ENCODE assay signal across 1 cellular context in the genomic region with DNA sequence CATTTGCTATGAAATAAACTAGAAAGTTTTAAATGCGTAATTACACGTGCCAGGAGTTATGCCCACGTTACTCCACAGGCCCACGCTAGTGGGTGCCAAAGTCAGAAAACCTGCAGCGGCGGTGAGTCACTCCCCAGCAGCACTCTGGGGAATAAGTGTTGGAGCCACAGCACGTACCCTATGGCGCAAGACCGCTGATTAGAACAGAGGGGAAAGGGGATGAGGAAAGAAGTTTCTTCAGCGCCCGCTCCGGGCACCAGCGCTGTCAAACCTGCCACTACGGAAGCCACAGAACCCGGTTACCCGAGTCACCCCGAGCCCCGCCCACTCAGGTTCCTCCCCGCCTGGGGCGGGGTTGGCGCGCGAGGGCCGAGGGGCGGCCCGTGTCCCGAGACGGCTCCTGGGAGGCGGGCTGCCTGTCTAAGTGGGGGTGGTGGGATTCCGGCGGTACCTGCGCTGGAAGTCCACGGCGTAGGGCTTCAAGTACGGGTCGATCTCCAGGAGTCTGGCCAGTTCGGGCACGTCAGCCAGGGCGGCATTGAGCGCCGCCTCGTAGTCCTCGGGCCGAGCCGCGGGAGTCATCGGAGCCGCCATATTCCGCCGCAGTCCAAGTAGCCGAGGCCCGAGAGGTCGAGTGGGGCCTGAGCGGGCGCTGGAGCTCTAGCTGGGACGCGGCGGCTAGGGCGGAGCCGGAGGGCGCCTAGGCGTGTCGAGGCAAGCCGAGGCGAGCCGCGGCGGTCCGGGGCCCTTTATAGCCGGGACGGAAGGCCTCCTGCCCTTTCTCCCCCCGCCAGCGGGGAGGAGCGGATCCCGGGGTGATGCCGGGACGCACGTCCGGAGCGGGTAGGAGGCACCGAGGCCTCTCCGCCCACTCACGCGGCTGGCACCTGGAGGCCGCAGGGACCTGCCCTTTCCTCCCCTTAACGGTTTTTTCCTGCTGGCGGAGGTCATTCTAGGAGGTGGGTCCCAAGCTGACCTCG.
TF ChIP-seq lines count a peak whose summit lies in the region.

TSS of gene GBE1 (minus strand) at position 722 of the 980 bp plus-strand sequence. CDS start at position 594, 128 bp downstream.

TF ChIP-seq in HepG2, 621 proteins besides CTCF, POLR2A, EP300 and RAD21 (continued from another document and continues in another):
- TF ChIP-seq, protein P1, sequence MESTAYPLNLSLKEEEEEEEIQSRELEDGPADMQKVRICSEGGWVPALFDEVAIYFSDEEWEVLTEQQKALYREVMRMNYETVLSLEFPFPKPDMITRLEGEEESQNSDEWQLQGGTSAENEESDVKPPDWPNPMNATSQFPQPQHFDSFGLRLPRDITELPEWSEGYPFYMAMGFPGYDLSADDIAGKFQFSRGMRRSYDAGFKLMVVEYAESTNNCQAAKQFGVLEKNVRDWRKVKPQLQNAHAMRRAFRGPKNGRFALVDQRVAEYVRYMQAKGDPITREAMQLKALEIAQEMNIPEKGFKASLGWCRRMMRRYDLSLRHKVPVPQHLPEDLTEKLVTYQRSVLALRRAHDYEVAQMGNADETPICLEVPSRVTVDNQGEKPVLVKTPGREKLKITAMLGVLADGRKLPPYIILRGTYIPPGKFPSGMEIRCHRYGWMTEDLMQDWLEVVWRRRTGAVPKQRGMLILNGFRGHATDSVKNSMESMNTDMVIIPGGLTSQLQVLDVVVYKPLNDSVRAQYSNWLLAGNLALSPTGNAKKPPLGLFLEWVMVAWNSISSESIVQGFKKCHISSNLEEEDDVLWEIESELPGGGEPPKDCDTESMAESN (CRISPR knock-in tag; conservative IDR thresholded peaks at IDR 0.05), result peak; percentile 82
- TF ChIP-seq ZMYM2 (CRISPR knock-in tag; IDR thresholded peaks at IDR 0.05), result peak; percentile 82
- TF ChIP-seq MED13 (CRISPR knock-in tag; IDR thresholded peaks at IDR 0.05), result peak; percentile 85
- peak; percentile 89 for TF ChIP-seq HIVEP1 (CRISPR knock-in tag; IDR thresholded peaks at IDR 0.05)
- no peak for TF ChIP-seq MAFK (conservative IDR thresholded peaks at IDR 0.05 in 1 of 2, IDR thresholded peaks at IDR 0.05 in 1 of 2; ENCODE audit: low read length in 2 of 2)
- TF ChIP-seq HES4 (CRISPR knock-in tag; IDR thresholded peaks at IDR 0.05; ENCODE audit: borderline replicate concordance), result peak; percentile 58; the same call in 1 of the 2 replicates
- TF ChIP-seq MYPOP (CRISPR knock-in tag; IDR thresholded peaks at IDR 0.05), result peak; percentile 95
- TF ChIP-seq ZMAT3 (CRISPR knock-in tag; conservative IDR thresholded peaks at IDR 0.05), result peak; percentile 89
- no peak for TF ChIP-seq TAF15 (IDR thresholded peaks at IDR 0.05; ENCODE audit: low read depth, low read length, poor library complexity, severe bottlenecking)
- peak; percentile 56; the same call in 1 of the 2 replicates for TF ChIP-seq SNAI1 (CRISPR knock-in tag; IDR thresholded peaks at IDR 0.05; ENCODE audit: borderline replicate concordance)
- TF ChIP-seq ZNF703 (CRISPR knock-in tag; IDR thresholded peaks at IDR 0.05; ENCODE audit: borderline replicate concordance), result peak; percentile 97
- peak; percentile 70; the same call in 1 of the 2 replicates for TF ChIP-seq PAX8 (CRISPR knock-in tag; IDR thresholded peaks at IDR 0.05; ENCODE audit: borderline replicate concordance)
- TF ChIP-seq ZNF142 (CRISPR knock-in tag; IDR thresholded peaks at IDR 0.05), result peak; percentile 78; the same call in 1 of the 2 replicates
- TF ChIP-seq CREM (IDR thresholded peaks at IDR 0.05), result no peak
- no peak for TF ChIP-seq CREM (CRISPR knock-in tag; IDR thresholded peaks at IDR 0.05)
- TF ChIP-seq, protein P2, sequence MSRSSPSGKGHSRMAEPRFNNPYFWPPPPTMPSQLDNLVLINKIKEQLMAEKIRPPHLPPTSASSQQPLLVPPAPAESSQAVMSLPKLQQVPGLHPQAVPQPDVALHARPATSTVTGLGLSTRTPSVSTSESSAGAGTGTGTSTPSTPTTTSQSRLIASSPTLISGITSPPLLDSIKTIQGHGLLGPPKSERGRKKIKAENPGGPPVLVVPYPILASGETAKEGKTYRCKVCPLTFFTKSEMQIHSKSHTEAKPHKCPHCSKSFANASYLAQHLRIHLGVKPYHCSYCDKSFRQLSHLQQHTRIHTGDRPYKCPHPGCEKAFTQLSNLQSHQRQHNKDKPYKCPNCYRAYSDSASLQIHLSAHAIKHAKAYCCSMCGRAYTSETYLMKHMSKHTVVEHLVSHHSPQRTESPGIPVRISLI (CRISPR knock-in tag; IDR thresholded peaks at IDR 0.05; ENCODE audit: borderline replicate concordance), result peak; percentile 81
- TF ChIP-seq NPAS2 (CRISPR knock-in tag; IDR thresholded peaks at IDR 0.05; ENCODE audit: borderline replicate concordance), result peak; percentile 94
- TF ChIP-seq ETV5 (CRISPR knock-in tag; IDR thresholded peaks at IDR 0.05; ENCODE audit: borderline replicate concordance), result peak; percentile 84
- peak; percentile 99 for TF ChIP-seq ZNF430 (CRISPR knock-in tag; IDR thresholded peaks at IDR 0.05)
- TF ChIP-seq MEIS1 (CRISPR knock-in tag; IDR thresholded peaks at IDR 0.05; ENCODE audit: borderline replicate concordance), result peak; percentile 97
- TF ChIP-seq HNRNPH1 (optimal IDR thresholded peaks at IDR 0.05; ENCODE audit: low read depth, low read length), result no peak
- TF ChIP-seq MZF1 (CRISPR knock-in tag; IDR thresholded peaks at IDR 0.05; ENCODE audit: borderline replicate concordance), result peak; percentile 50; the same call in 1 of the 2 replicates
- TF ChIP-seq, protein P3, sequence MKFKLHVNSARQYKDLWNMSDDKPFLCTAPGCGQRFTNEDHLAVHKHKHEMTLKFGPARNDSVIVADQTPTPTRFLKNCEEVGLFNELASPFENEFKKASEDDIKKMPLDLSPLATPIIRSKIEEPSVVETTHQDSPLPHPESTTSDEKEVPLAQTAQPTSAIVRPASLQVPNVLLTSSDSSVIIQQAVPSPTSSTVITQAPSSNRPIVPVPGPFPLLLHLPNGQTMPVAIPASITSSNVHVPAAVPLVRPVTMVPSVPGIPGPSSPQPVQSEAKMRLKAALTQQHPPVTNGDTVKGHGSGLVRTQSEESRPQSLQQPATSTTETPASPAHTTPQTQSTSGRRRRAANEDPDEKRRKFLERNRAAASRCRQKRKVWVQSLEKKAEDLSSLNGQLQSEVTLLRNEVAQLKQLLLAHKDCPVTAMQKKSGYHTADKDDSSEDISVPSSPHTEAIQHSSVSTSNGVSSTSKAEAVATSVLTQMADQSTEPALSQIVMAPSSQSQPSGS (CRISPR knock-in tag; IDR thresholded peaks at IDR 0.05), result peak; percentile 59
- TF ChIP-seq ZNF674 (CRISPR knock-in tag; IDR thresholded peaks at IDR 0.05; ENCODE audit: low read depth), result 0 out of 2 replicates have a peak, but pooled peaks have one; percentile 51
- no peak for TF ChIP-seq SYNCRIP (IDR thresholded peaks at IDR 0.05; ENCODE audit: insufficient read depth, low read depth, low read length)
- TF ChIP-seq HOXA5 (CRISPR knock-in tag; IDR thresholded peaks at IDR 0.05), result peak; percentile 78
- no peak for TF ChIP-seq SMARCC2 (IDR thresholded peaks at IDR 0.05)
- peak; percentile 63 for TF ChIP-seq HDAC2 (CRISPR knock-in tag; IDR thresholded peaks at IDR 0.05)
- no peak for TF ChIP-seq HMGA1 (CRISPR knock-in tag; conservative IDR thresholded peaks at IDR 0.05)
- TF ChIP-seq ZNF691 (CRISPR knock-in tag; IDR thresholded peaks at IDR 0.05; ENCODE audit: borderline replicate concordance, low read depth), result peak; percentile 92
- peak; percentile 88 for TF ChIP-seq BHLHE40 (IDR thresholded peaks at IDR 0.05; ENCODE audit: low read length)
- no peak for TF ChIP-seq GPN1 (CRISPR knock-in tag; IDR thresholded peaks at IDR 0.05; ENCODE audit: borderline replicate concordance)
- TF ChIP-seq ERF (CRISPR knock-in tag; IDR thresholded peaks at IDR 0.05), result peak; percentile 83
- TF ChIP-seq, protein P4, sequence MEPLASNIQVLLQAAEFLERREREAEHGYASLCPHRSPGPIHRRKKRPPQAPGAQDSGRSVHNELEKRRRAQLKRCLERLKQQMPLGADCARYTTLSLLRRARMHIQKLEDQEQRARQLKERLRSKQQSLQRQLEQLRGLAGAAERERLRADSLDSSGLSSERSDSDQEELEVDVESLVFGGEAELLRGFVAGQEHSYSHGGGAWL (CRISPR knock-in tag; IDR thresholded peaks at IDR 0.05), result peak; percentile 85
- TF ChIP-seq ZNF546 (CRISPR knock-in tag; conservative IDR thresholded peaks at IDR 0.05), result peak; percentile 90
- peak; percentile 91 for TF ChIP-seq DMAP1 (CRISPR knock-in tag; IDR thresholded peaks at IDR 0.05)
- peak; percentile 70; the same call in 1 of the 2 replicates for TF ChIP-seq ZFP36L1 (CRISPR knock-in tag; IDR thresholded peaks at IDR 0.05)
- no peak for TF ChIP-seq HNRNPK (IDR thresholded peaks at IDR 0.05; ENCODE audit: low read depth, low read length, poor library complexity, severe bottlenecking)
- peak; percentile 36; the same call in 1 of the 2 replicates for TF ChIP-seq ZNF121 (CRISPR knock-in tag; IDR thresholded peaks at IDR 0.05)
- TF ChIP-seq ZNF724P (CRISPR knock-in tag; IDR thresholded peaks at IDR 0.05; ENCODE audit: borderline replicate concordance), result peak; percentile 76
- TF ChIP-seq CEBPB (IDR thresholded peaks at IDR 0.05; ENCODE audit: borderline replicate concordance, low read depth, low read length), result peak; percentile 95
- TF ChIP-seq, protein P5, sequence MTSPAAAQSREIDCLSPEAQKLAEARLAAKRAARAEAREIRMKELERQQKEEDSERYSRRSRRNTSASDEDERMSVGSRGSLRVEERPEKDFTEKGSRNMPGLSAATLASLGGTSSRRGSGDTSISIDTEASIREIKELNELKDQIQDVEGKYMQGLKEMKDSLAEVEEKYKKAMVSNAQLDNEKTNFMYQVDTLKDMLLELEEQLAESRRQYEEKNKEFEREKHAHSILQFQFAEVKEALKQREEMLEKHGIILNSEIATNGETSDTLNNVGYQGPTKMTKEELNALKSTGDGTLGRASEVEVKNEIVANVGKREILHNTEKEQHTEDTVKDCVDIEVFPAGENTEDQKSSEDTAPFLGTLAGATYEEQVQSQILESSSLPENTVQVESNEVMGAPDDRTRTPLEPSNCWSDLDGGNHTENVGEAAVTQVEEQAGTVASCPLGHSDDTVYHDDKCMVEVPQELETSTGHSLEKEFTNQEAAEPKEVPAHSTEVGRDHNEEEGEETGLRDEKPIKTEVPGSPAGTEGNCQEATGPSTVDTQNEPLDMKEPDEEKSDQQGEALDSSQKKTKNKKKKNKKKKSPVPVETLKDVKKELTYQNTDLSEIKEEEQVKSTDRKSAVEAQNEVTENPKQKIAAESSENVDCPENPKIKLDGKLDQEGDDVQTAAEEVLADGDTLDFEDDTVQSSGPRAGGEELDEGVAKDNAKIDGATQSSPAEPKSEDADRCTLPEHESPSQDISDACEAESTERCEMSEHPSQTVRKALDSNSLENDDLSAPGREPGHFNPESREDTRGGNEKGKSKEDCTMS (CRISPR knock-in tag; conservative IDR thresholded peaks at IDR 0.05), result no peak
- TF ChIP-seq SSRP1 (CRISPR knock-in tag; IDR thresholded peaks at IDR 0.05), result no peak
- TF ChIP-seq MTERF4 (CRISPR knock-in tag; IDR thresholded peaks at IDR 0.05), result no peak
- TF ChIP-seq MBD4 (IDR thresholded peaks at IDR 0.05; ENCODE audit: borderline replicate concordance, low read length), result no peak
